In the genomic region with DNA sequence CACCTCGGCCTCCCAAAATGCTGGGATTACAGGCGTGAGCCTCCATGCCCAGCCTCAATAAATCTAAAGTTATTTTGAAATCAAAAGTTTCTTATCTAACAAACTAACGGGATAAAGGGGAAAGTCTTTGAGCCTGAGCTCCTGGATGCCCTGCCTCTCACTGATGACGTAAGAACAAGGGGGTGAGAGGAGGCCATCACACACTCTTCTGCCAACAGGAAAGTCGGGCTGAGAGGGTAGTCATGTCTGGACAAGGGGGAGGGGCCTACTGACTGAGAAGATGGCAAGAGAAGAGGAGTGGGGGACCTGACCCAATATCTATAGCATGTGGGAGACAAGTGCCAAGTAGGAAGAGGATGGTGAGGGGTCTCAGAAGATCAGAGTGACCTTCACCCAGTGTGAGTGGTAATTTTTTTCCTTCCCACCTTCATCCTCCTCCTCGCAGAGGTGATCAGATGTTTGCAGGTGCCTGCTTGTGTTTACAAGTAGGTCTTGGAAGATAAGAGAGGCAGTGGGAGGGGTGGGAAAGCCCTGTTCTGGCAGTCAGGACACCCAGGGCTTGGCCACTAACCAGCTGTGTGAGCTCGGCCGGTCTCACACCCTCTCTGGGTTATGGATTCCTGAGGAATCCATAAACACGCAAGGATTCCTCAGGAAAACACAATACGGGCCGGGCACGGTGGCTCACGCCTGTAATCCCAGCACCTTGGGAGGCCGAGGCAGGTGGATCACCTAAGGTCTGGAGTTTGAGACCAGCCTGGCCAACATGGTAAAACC, we compare ENCODE assay signal across 17 cellular contexts. TPM values are rescaled to one million over a fixed set of nuclear protein-coding genes. Genes with fewer than 3 reads are reported as not detected.
DNase-seq lines count a peak whose midpoint lies in the region; ATAC-seq and TF ChIP-seq lines count a peak whose summit lies in the region.
"Had no signal": no experiment of that assay in that cellular context is flagged by ENCODE, and none has a peak within 500 bp of the region (broad histone marks: within the 10 kb centered on the region; RNA-seq: fewer than 3 reads in every experiment).

No MANE protein-coding gene starts in this region.

- H3K4me1 Mint-ChIP-seq in chondrocyte (ENCODE audit: low read depth) (peaks cover 89% of the 10 kb centered on the region), neural crest cell (peaks cover 23% of the 10 kb centered on the region)
- H3K4me1 Mint-ChIP-seq in activated T-helper 1 cell treated with anti-CD3 and anti-CD28 coated beads, Interleukin-12 subunit alpha, Interleukin-12 subunit beta, Interleukin-2, Interleukin-4 antibody, amounts not matched to agents 30 ng/mL and 10 ng/mL and 1 ng/mL, durations not matched to agents 14 hours and 24 hours and 36 hours (ENCODE audit: low read depth), result peaks cover 4% of the 10 kb centered on the region
- H3K4me1 Mint-ChIP-seq in activated naive CD8-positive, alpha-beta T cell treated with anti-CD3 and anti-CD28 coated beads, Interleukin-2, amount 50 U/mL, for 24 hours, result peaks cover 16% of the 10 kb centered on the region

- intact Hi-C loops in activated T-helper 1 cell treated with anti-CD3 and anti-CD28 coated beads, Interleukin-12 subunit alpha, Interleukin-12 subunit beta, Interleukin-2, Interleukin-4 antibody, amounts not matched to agents 30 ng/mL and 10 ng/mL and 1 ng/mL, durations not matched to agents 14 hours and 24 hours and 36 hours (cut with micrococcal nuclease), result no loop called here

- ATAC-seq in HG02798 (IDR thresholded peaks at IDR 0.05; ENCODE audit: poor library complexity, unreplicated experiment), result no peak
- no peak for ATAC-seq in activated naive CD8-positive, alpha-beta T cell treated with anti-CD3 and anti-CD28 coated beads, Interleukin-2, amount 50 U/mL, for 24 hours

- H3K36me3 Mint-ChIP-seq in chondrocyte (ENCODE audit: low read depth) (no peaks in the 10 kb centered on the region), neural crest cell (ENCODE audit: low read depth) (no peaks in the 10 kb centered on the region)
- no peaks in the 10 kb centered on the region for H3K36me3 Mint-ChIP-seq in activated T-helper 1 cell treated with anti-CD3 and anti-CD28 coated beads, Interleukin-12 subunit alpha, Interleukin-12 subunit beta, Interleukin-2, Interleukin-4 antibody, amounts not matched to agents 30 ng/mL and 10 ng/mL and 1 ng/mL, durations not matched to agents 14 hours and 24 hours and 36 hours (ENCODE audit: low read depth)
- H3K36me3 Mint-ChIP-seq in activated naive CD8-positive, alpha-beta T cell treated with anti-CD3 and anti-CD28 coated beads, Interleukin-2, amount 50 U/mL, for 24 hours (ENCODE audit: low read depth), result no peaks in the 10 kb centered on the region
- H3K36me3 Mint-ChIP-seq: memory B cell had no signal

- H3K27ac Mint-ChIP-seq in chondrocyte (ENCODE audit: unreplicated experiment) (peak overlapping the region; percentile 98), neural crest cell (ENCODE audit: unreplicated experiment) (peak overlapping the region; percentile 27)
- H3K27ac Mint-ChIP-seq in activated T-helper 1 cell treated with anti-CD3 and anti-CD28 coated beads, Interleukin-12 subunit alpha, Interleukin-12 subunit beta, Interleukin-2, Interleukin-4 antibody, amounts not matched to agents 30 ng/mL and 10 ng/mL and 1 ng/mL, durations not matched to agents 14 hours and 24 hours and 36 hours, result no peak overlapping the region
- H3K27ac Mint-ChIP-seq in activated naive CD8-positive, alpha-beta T cell treated with anti-CD3 and anti-CD28 coated beads, Interleukin-2, amount 50 U/mL, for 24 hours, result no peak overlapping the region
- H3K27ac Mint-ChIP-seq: memory B cell had no signal

- DNase-seq in A172 (ENCODE audit: low spot score), result peak; percentile 79
- peak; percentile 79 for DNase-seq in NCI-H460 (ENCODE audit: extremely low read depth, low read depth)
- no peak for DNase-seq in chondrocyte (ENCODE audit: low spot score)
- no peak for DNase-seq in neural crest cell (ENCODE audit: low read depth, low spot score)
- no peak for DNase-seq in islet precursor cell
- DNase-seq in activated T-helper 1 cell treated with anti-CD3 and anti-CD28 coated beads, Interleukin-12 subunit alpha, Interleukin-12 subunit beta, Interleukin-2, Interleukin-4 antibody, amounts not matched to agents 30 ng/mL and 10 ng/mL and 1 ng/mL, durations not matched to agents 14 hours and 24 hours and 36 hours (ENCODE audit: low spot score), result no peak
- no peak for DNase-seq in activated naive CD8-positive, alpha-beta T cell treated with anti-CD3 and anti-CD28 coated beads, Interleukin-2, amount 50 U/mL, for 24 hours
- DNase-seq: activated CD8-positive, alpha-beta memory T cell treated with anti-CD3 and anti-CD28 coated beads, Interleukin-2, amount 50 U/mL, for 4 hours; effector CD4-positive, alpha-beta T cell; GDM1; hypothalamus; NCI-H2227 treated with DMSO at 0.1 percent for 48 hours had no signal

- no peaks in the 10 kb centered on the region for H3K9me3 Mint-ChIP-seq in chondrocyte (ENCODE audit: low read depth)
- no peaks in the 10 kb centered on the region for H3K9me3 Mint-ChIP-seq in neural crest cell
- no peaks in the 10 kb centered on the region for H3K9me3 Mint-ChIP-seq in activated T-helper 1 cell treated with anti-CD3 and anti-CD28 coated beads, Interleukin-12 subunit alpha, Interleukin-12 subunit beta, Interleukin-2, Interleukin-4 antibody, amounts not matched to agents 30 ng/mL and 10 ng/mL and 1 ng/mL, durations not matched to agents 14 hours and 24 hours and 36 hours
- no peaks in the 10 kb centered on the region for H3K9me3 Mint-ChIP-seq in activated naive CD8-positive, alpha-beta T cell treated with anti-CD3 and anti-CD28 coated beads, Interleukin-2, amount 50 U/mL, for 24 hours
- H3K9me3 Mint-ChIP-seq: memory B cell had no signal

- H3K4me3 Mint-ChIP-seq in chondrocyte (ENCODE audit: unreplicated experiment) (no peak overlapping the region), neural crest cell (no peak overlapping the region)
- H3K4me3 Mint-ChIP-seq in activated T-helper 1 cell treated with anti-CD3 and anti-CD28 coated beads, Interleukin-12 subunit alpha, Interleukin-12 subunit beta, Interleukin-2, Interleukin-4 antibody, amounts not matched to agents 30 ng/mL and 10 ng/mL and 1 ng/mL, durations not matched to agents 14 hours and 24 hours and 36 hours, result no peak overlapping the region
- no peak overlapping the region for H3K4me3 Mint-ChIP-seq in activated naive CD8-positive, alpha-beta T cell treated with anti-CD3 and anti-CD28 coated beads, Interleukin-2, amount 50 U/mL, for 24 hours
- H3K4me3 Mint-ChIP-seq: memory B cell had no signal

- H3K27me3 Mint-ChIP-seq in chondrocyte (ENCODE audit: low read depth) (no peaks in the 10 kb centered on the region), neural crest cell (ENCODE audit: low read depth) (peaks cover 24% of the 10 kb centered on the region)
- peaks cover 9% of the 10 kb centered on the region for H3K27me3 Mint-ChIP-seq in activated T-helper 1 cell treated with anti-CD3 and anti-CD28 coated beads, Interleukin-12 subunit alpha, Interleukin-12 subunit beta, Interleukin-2, Interleukin-4 antibody, amounts not matched to agents 30 ng/mL and 10 ng/mL and 1 ng/mL, durations not matched to agents 14 hours and 24 hours and 36 hours (ENCODE audit: insufficient read depth)
- peaks cover 8% of the 10 kb centered on the region for H3K27me3 Mint-ChIP-seq in activated naive CD8-positive, alpha-beta T cell treated with anti-CD3 and anti-CD28 coated beads, Interleukin-2, amount 50 U/mL, for 24 hours

- no peak for TF ChIP-seq CTCF in chondrocyte (IDR thresholded peaks at IDR 0.05)
- TF ChIP-seq CTCF in neural crest cell (conservative IDR thresholded peaks at IDR 0.05), result no peak

RNA-seq across cellular contexts. Expression of a gene that starts 9.6 kb away (rescaled TPM):
- total RNA-seq in A172 (2014; rRNA removed; shearing (Covaris generic)), result 0.84 and 1.5 TPM in 2 replicates
- 7.5 and 7.9 TPM in 2 replicates for total RNA-seq in NCI-H460 (2014; rRNA removed; shearing (Covaris generic))
- 1.2 and 1.4 TPM in 2 replicates for polyA plus RNA-seq in NCI-H460 (2014; cell fraction: nucleus; rRNA removed)
- total RNA-seq in chondrocyte (1.3 to 1.5 TPM (median 1.3 TPM) in 3 replicates), neural crest cell (2.7 and 3.3 TPM in 2 replicates)
- 1.3 and 1.5 TPM in 2 replicates for total RNA-seq in activated T-helper 1 cell treated with anti-CD3 and anti-CD28 coated beads, Interleukin-12 subunit alpha, Interleukin-12 subunit beta, Interleukin-2, Interleukin-4 antibody, amounts not matched to agents 30 ng/mL and 10 ng/mL and 1 ng/mL, durations not matched to agents 14 hours and 24 hours and 36 hours

RNA-seq across cellular contexts. Expression of a gene that starts 39.2 kb away (rescaled TPM):
- total RNA-seq in A172 (2014; rRNA removed; shearing (Covaris generic)), result 31.2 and 70.8 TPM in 2 replicates
- total RNA-seq in NCI-H460 (2014; rRNA removed; shearing (Covaris generic)), result 3.6 and 4.1 TPM in 2 replicates
- 0.13 and 1.9 TPM in 2 replicates for polyA plus RNA-seq in NCI-H460 (2014; cell fraction: nucleus; rRNA removed)
- total RNA-seq in chondrocyte, result 191 to 492 TPM (median 490 TPM) in 3 replicates
- 6.2 and 7.9 TPM in 2 replicates for total RNA-seq in neural crest cell
- not detected in 2 replicates for total RNA-seq in activated T-helper 1 cell treated with anti-CD3 and anti-CD28 coated beads, Interleukin-12 subunit alpha, Interleukin-12 subunit beta, Interleukin-2, Interleukin-4 antibody, amounts not matched to agents 30 ng/mL and 10 ng/mL and 1 ng/mL, durations not matched to agents 14 hours and 24 hours and 36 hours

RNA-seq across cellular contexts. Expression of a gene that starts 49.7 kb away (rescaled TPM):
- total RNA-seq in A172 (2014; rRNA removed; shearing (Covaris generic)), result 6.9 and 15.8 TPM in 2 replicates
- total RNA-seq in NCI-H460 (2014; rRNA removed; shearing (Covaris generic)), result 11.3 and 14.2 TPM in 2 replicates
- 3.8 and 5.0 TPM in 2 replicates for polyA plus RNA-seq in NCI-H460 (2014; cell fraction: nucleus; rRNA removed)
- 38.4 to 49.7 TPM (median 39.4 TPM) in 3 replicates for total RNA-seq in chondrocyte
- total RNA-seq in neural crest cell, result 66.5 and 69.4 TPM in 2 replicates
- total RNA-seq in activated T-helper 1 cell treated with anti-CD3 and anti-CD28 coated beads, Interleukin-12 subunit alpha, Interleukin-12 subunit beta, Interleukin-2, Interleukin-4 antibody, amounts not matched to agents 30 ng/mL and 10 ng/mL and 1 ng/mL, durations not matched to agents 14 hours and 24 hours and 36 hours, result 81.9 and 87.6 TPM in 2 replicates

RNA-seq across cellular contexts. Expression of a gene that starts 55.5 kb away (rescaled TPM):
- not detected in 2 replicates for total RNA-seq in A172 (2014; rRNA removed; shearing (Covaris generic))
- total RNA-seq in NCI-H460 (2014; rRNA removed; shearing (Covaris generic)), result not detected in 2 replicates
- not detected in 2 replicates for polyA plus RNA-seq in NCI-H460 (2014; cell fraction: nucleus; rRNA removed)
- total RNA-seq in chondrocyte (not detected in 3 replicates), neural crest cell (not detected in 2 replicates)
- not detected in 2 replicates for total RNA-seq in activated T-helper 1 cell treated with anti-CD3 and anti-CD28 coated beads, Interleukin-12 subunit alpha, Interleukin-12 subunit beta, Interleukin-2, Interleukin-4 antibody, amounts not matched to agents 30 ng/mL and 10 ng/mL and 1 ng/mL, durations not matched to agents 14 hours and 24 hours and 36 hours
- total RNA-seq: prostate gland, subcutaneous adipose tissue had no signal
- polyA plus RNA-seq: adrenal gland had no signal

Comparison
In these comparisons a context has a peak if more than half of its experiments do, and no peak if none do; other contexts are left out.
1. DNase-seq: peak in A172 (single experiment) and NCI-H460 (single experiment); none in chondrocyte (single experiment), neural crest cell (single experiment), islet precursor cell (single experiment), activated T-helper 1 cell treated with anti-CD3 and anti-CD28 coated beads, Interleukin-12 subunit alpha, Interleukin-12 subunit beta, Interleukin-2, Interleukin-4 antibody, amounts not matched to agents 30 ng/mL and 10 ng/mL and 1 ng/mL, durations not matched to agents 14 hours and 24 hours and 36 hours (single experiment) and activated naive CD8-positive, alpha-beta T cell treated with anti-CD3 and anti-CD28 coated beads, Interleukin-2, amount 50 U/mL, for 24 hours (single experiment).
2. H3K27ac Mint-ChIP-seq: peak in chondrocyte (single experiment) and neural crest cell (single experiment); none in activated T-helper 1 cell treated with anti-CD3 and anti-CD28 coated beads, Interleukin-12 subunit alpha, Interleukin-12 subunit beta, Interleukin-2, Interleukin-4 antibody, amounts not matched to agents 30 ng/mL and 10 ng/mL and 1 ng/mL, durations not matched to agents 14 hours and 24 hours and 36 hours (single experiment) and activated naive CD8-positive, alpha-beta T cell treated with anti-CD3 and anti-CD28 coated beads, Interleukin-2, amount 50 U/mL, for 24 hours (single experiment).